ENCODE assay signal across 13 cellular contexts in genomic region chr1:147223740-147224615, GRCh38. TPM values are rescaled to one million over a fixed set of nuclear protein-coding genes. Genes with fewer than 3 reads are reported as not detected.
A peak's percentile ranks its signal among the peaks of the same experiment; 100 is the strongest.
DNase-seq lines count a peak whose midpoint lies in the region; ATAC-seq, FAIRE-seq and TF ChIP-seq lines count a peak whose summit lies in the region.
"Had no signal": no experiment of that assay in that cellular context is flagged by ENCODE, and none has a peak within 500 bp of the region (broad histone marks: within the 10 kb centered on the region; RNA-seq: fewer than 3 reads in every experiment).

No MANE protein-coding gene starts in this region.

- H3K4me1 Mint-ChIP-seq in CD8-positive, alpha-beta memory T cell: peaks cover 18 to 22% (median 21%) of the 10 kb centered on the region in 3 donors
- H3K4me1 Mint-ChIP-seq in nephron: peaks cover 20% of the 10 kb centered on the region

- H3K9me3 ChIP-seq in CD8-positive, alpha-beta memory T cell (ENCODE audit: low read length): no peaks in the 10 kb centered on the region
- H3K9me3 ChIP-seq in HUES6 (ENCODE audit: control insufficient read depth, insufficient read depth, low read depth, low read length) (no peaks in the 10 kb centered on the region), H1 (ENCODE audit: insufficient read depth in 2 of 2, low read depth in 1 of 2, low read length in 1 of 2) (no peaks in the 10 kb centered on the region)

- no peak overlapping the region for H3K56ac ChIP-seq in H1 (replicated peaks; ENCODE audit: insufficient read length, low read depth, low read length)

- POLR2A ChIA-PET in CD8-positive, alpha-beta memory T cell (lab: Charles Lee): no interaction called here
- POLR2A ChIA-PET in H1 (lab: Charles Lee; ENCODE audit: partially characterized antibody): interaction anchor here (0.7 to 4.7 kb wide), 3 partner anchors 17 to 139 kb away, joined by 3 to 19 read pairs (median 4); no protein-coding TSS in a partner anchor

- TF ChIP-seq POLR2A in H1 (IDR thresholded peaks at IDR 0.05; ENCODE audit: control extremely low read depth in 1 of 2, low read depth in 2 of 2, low read length in 2 of 2): no peak

- peaks cover 0 to 2% (median 0%) of the 10 kb centered on the region in 3 donors for H3K36me3 Mint-ChIP-seq in CD8-positive, alpha-beta memory T cell
- no peaks in the 10 kb centered on the region for H3K36me3 Mint-ChIP-seq in nephron (ENCODE audit: low read depth)

- H3K79me2 ChIP-seq in H1 (ENCODE audit: control insufficient read depth in 1 of 2, insufficient read depth in 2 of 2, low read length in 2 of 2): no peaks in the 10 kb centered on the region

- no peak overlapping the region for H2BK120ac ChIP-seq in H1 (replicated peaks; ENCODE audit: low read depth, low read length)

- no peaks in the 10 kb centered on the region for H3K79me1 ChIP-seq in H1 (ENCODE audit: low read depth, low read length)

- H3K23ac ChIP-seq in H1 (ENCODE audit: insufficient read length): no peak overlapping the region

- H3K27me3 Mint-ChIP-seq in CD8-positive, alpha-beta memory T cell: no peaks in the 10 kb centered on the region
- peaks cover 5% of the 10 kb centered on the region for H3K27me3 Mint-ChIP-seq in nephron (ENCODE audit: low read depth)
- H3K27me3 Mint-ChIP-seq: stimulated activated naive CD8-positive, alpha-beta T cell treated with anti-CD3 and anti-CD28 coated beads, Interleukin-15, amount 100 ng/mL, for 72 hours had no signal

- H3K4me2 ChIP-seq in H1 (ENCODE audit: insufficient read depth in 1 of 2, low read depth in 2 of 2, low read length in 2 of 2): peak overlapping the region; percentile 22 to 95; a peak in 2 of 4 replicates

- peaks cover 5% of the 10 kb centered on the region for H3K4me1 ChIP-seq in CD8-positive, alpha-beta memory T cell (ENCODE audit: insufficient read depth, low read length)
- H3K4me1 ChIP-seq in HUES6 (ENCODE audit: control insufficient read depth, insufficient read depth, low read length) (peaks cover 7% of the 10 kb centered on the region), H1 (replicated peaks in 1 of 4; ENCODE audit: control insufficient read depth in 3 of 4, insufficient read depth in 4 of 4, low read length in 3 of 4) (peaks cover 0 to 6% (median 4%) of the 10 kb centered on the region in 4 experiments; a peak in 4 of 7 replicates)

- H3K27ac Mint-ChIP-seq in CD8-positive, alpha-beta memory T cell: peak overlapping the region in 5 of 8 donors; percentile 12 to 68 (median 51)
- peak overlapping the region in 1 of 3 experiments; percentile 3 for H3K27ac Mint-ChIP-seq in nephron
- H3K27ac Mint-ChIP-seq: stimulated activated naive CD8-positive, alpha-beta T cell treated with anti-CD3 and anti-CD28 coated beads, Interleukin-15, amount 100 ng/mL, for 72 hours had no signal

- no peak for FAIRE-seq in H1 (lab: Jason Lieb, UNC)

- no peak overlapping the region for H2BK15ac ChIP-seq in H1 (ENCODE audit: low read length)

- no peaks in the 10 kb centered on the region for H3K9me3 Mint-ChIP-seq in CD8-positive, alpha-beta memory T cell
- H3K9me3 Mint-ChIP-seq in nephron: no peaks in the 10 kb centered on the region
- H3K9me3 Mint-ChIP-seq: stimulated activated naive CD8-positive, alpha-beta T cell treated with anti-CD3 and anti-CD28 coated beads, Interleukin-15, amount 100 ng/mL, for 72 hours had no signal

- H4K91ac ChIP-seq in H1 (replicated peaks; ENCODE audit: insufficient read length, low read length): no peak overlapping the region

- H2BK20ac ChIP-seq in H1 (ENCODE audit: low read length): no peak overlapping the region

- no peak for TF ChIP-seq RAD21 in H1 (IDR thresholded peaks at IDR 0.05 in 1 of 2, conservative IDR thresholded peaks at IDR 0.05 in 1 of 2; ENCODE audit: low read depth in 2 of 2, low read length in 2 of 2)

- no peak overlapping the region for H3K27ac ChIP-seq in CD8-positive, alpha-beta memory T cell (ENCODE audit: low read depth, low read length)
- no peak overlapping the region for H3K27ac ChIP-seq in HUES6 (ENCODE audit: low read depth, low read length)
- no peak overlapping the region for H3K27ac ChIP-seq in H1 (ENCODE audit: low read depth, low read length)
- H3K27ac ChIP-seq: brain microvascular endothelial cell had no signal

- H2BK5ac ChIP-seq in H1 (ENCODE audit: low read depth, low read length): no peak overlapping the region

- no peak overlapping the region for H3K14ac ChIP-seq in H1 (ENCODE audit: insufficient read length)

- peak overlapping the region in 6 of 7 donors; percentile 29 to 96 (median 84) for H3K4me3 Mint-ChIP-seq in CD8-positive, alpha-beta memory T cell
- peak overlapping the region; percentile 61 to 71 (median 65) for H3K4me3 Mint-ChIP-seq in nephron

- H3K18ac ChIP-seq in H1 (ENCODE audit: extremely low read depth, low read length): no peak overlapping the region

- no peak overlapping the region for H4K8ac ChIP-seq in H1 (ENCODE audit: extremely low read depth, insufficient read depth, low read length)

- no peak for TF ChIP-seq CTCF in H1 (IDR thresholded peaks at IDR 0.05; ENCODE audit: control extremely low read depth in 1 of 3, insufficient read depth in 1 of 3, low read depth in 1 of 3, low read length in 3 of 3)
- no peak for TF ChIP-seq CTCF in nephron (IDR thresholded peaks at IDR 0.05; ENCODE audit: unreplicated experiment in 3 of 3)

- 0 out of 2 replicates have a peak overlapping the region, but pooled peaks have one; percentile 52 for H2AFZ ChIP-seq in H1 (ENCODE audit: low read length)

- no peak overlapping the region for H3K4me3 ChIP-seq in CD8-positive, alpha-beta memory T cell (ENCODE audit: low read length)
- H3K4me3 ChIP-seq in HUES6 (ENCODE audit: low read depth, low read length): 0 out of 2 replicates have a peak overlapping the region, but pooled peaks have one; percentile 18
- H3K4me3 ChIP-seq in H1 (ENCODE audit: extremely low read depth in 1 of 4, insufficient read depth in 2 of 4, low read depth in 3 of 4, low read length in 4 of 4): no peak overlapping the region

- H4K5ac ChIP-seq in H1 (ENCODE audit: insufficient read length, low read depth, low read length): no peak overlapping the region

- no peaks in the 10 kb centered on the region for H4K20me1 ChIP-seq in H1 (replicated peaks in 1 of 2; ENCODE audit: control insufficient read depth in 1 of 2, insufficient read depth in 2 of 2, low read length in 2 of 2)

- H2AK5ac ChIP-seq in H1 (ENCODE audit: low read depth, low read length): no peak overlapping the region

- no peak for TF ChIP-seq EP300 in H1 (IDR thresholded peaks at IDR 0.05; ENCODE audit: borderline replicate concordance in 1 of 2, low read depth in 2 of 2, low read length in 2 of 2)

- no peaks in the 10 kb centered on the region for H3K36me3 ChIP-seq in CD8-positive, alpha-beta memory T cell (ENCODE audit: insufficient read depth, low read length)
- H3K36me3 ChIP-seq in HUES6 (ENCODE audit: control insufficient read depth, insufficient read depth, low read length): no peaks in the 10 kb centered on the region
- no peaks in the 10 kb centered on the region for H3K36me3 ChIP-seq in H1 (ENCODE audit: control insufficient read depth in 2 of 4, insufficient read depth in 4 of 4, low read length in 3 of 4)
- H3K36me3 ChIP-seq: brain microvascular endothelial cell had no signal

- WGBS in H1 (ENCODE audit: extremely low coverage in 1 of 2, insufficient coverage in 1 of 2, insufficient read length in 1 of 2, insufficient replicate concordance in 2 of 2, low coverage in 1 of 2, low lambda C conversion rate in 2 of 2, missing lambda C conversion rate in 1 of 2), 2 experiments: 83% methylated on average over 14 of the region's 14 CpGs; no CpG with 5 or more reads in 1 of the 2 experiments

- DNase-seq in CD8-positive, alpha-beta memory T cell: no peak
- DNase-seq in H1 (ENCODE audit: low read depth in 1 of 2, low spot score in 2 of 2) (no peak), NCI-H226 (no peak)
- DNase-seq in activated CD4-positive, alpha-beta T cell treated with anti-CD3 and anti-CD28 coated beads, Interleukin-2, amount 50 U/mL, for 4 hours: no peak
- DNase-seq: activated CD4-positive, alpha-beta T cell treated with anti-CD3 and anti-CD28 coated beads for 4 hours; brain microvascular endothelial cell; glutamatergic neuron; NCI-H187 treated with DMSO at 0.1 percent for 48 hours; retina; stimulated activated naive CD8-positive, alpha-beta T cell treated with anti-CD3 and anti-CD28 coated beads, Interleukin-15, amount 100 ng/mL, for 72 hours had no signal

- H3K23me2 ChIP-seq in H1 (ENCODE audit: low read depth, low read length): peaks cover 7% of the 10 kb centered on the region; the same call in 1 of the 2 replicates

- no peak overlapping the region; the same call in 1 of the 2 replicates for H2BK12ac ChIP-seq in H1 (ENCODE audit: low read depth, low read length)

- no peaks in the 10 kb centered on the region for H3K27me3 ChIP-seq in CD8-positive, alpha-beta memory T cell (ENCODE audit: insufficient read depth, low read length, poor library complexity, severe bottlenecking)
- peaks cover 15% of the 10 kb centered on the region for H3K27me3 ChIP-seq in HUES6 (ENCODE audit: control insufficient read depth, insufficient read depth, low read length)
- peaks cover 0 to 3% (median 0%) of the 10 kb centered on the region in 4 experiments; a peak in 2 of 7 replicates for H3K27me3 ChIP-seq in H1 (replicated peaks in 1 of 4; ENCODE audit: control insufficient read depth in 3 of 4, extremely low read depth in 1 of 4, insufficient read depth in 3 of 4, low read length in 3 of 4)
- H3K27me3 ChIP-seq: brain microvascular endothelial cell had no signal

- ATAC-seq in HG03025 (IDR thresholded peaks at IDR 0.05; ENCODE audit: low FRiP score, unreplicated experiment): no peak

- CTCF ChIA-PET in CD8-positive, alpha-beta memory T cell (lab: Charles Lee): interaction anchor here (1.1 to 3.1 kb wide), 3 partner anchors 19 to 51 kb away, joined by 3 to 16 read pairs (median 8); partner anchors contain the start of gene CHD1L
- CTCF ChIA-PET in H1 (lab: Charles Lee; ENCODE audit: partially characterized antibody): interaction anchor here (1.2 to 2.5 kb wide), 4 partner anchors 8 to 51 kb away, joined by 3 to 10 read pairs (median 7); partner anchors contain the start of gene CHD1L

- H3K9ac ChIP-seq in HUES6 (ENCODE audit: low read length) (no peak overlapping the region), H1 (replicated peaks in 1 of 4; ENCODE audit: extremely low read depth in 1 of 4, low read depth in 3 of 4, low read length in 3 of 4) (peak overlapping the region in 1 of 4 experiments; percentile 30; a peak in 1 of 7 replicates)

- H3K4ac ChIP-seq in H1 (replicated peaks; ENCODE audit: insufficient read length, low read depth, low read length): no peak overlapping the region

RNA-seq across cellular contexts. Expression of gene FMO5, which starts 1.2 kb away (rescaled TPM):
- under 1 TPM; 0.31 to 0.35 TPM for total RNA-seq in CD8-positive, alpha-beta memory T cell
- 1.2 TPM for polyA plus RNA-seq in CD8-positive, alpha-beta memory T cell
- 0.34 TPM in 2 replicates for total RNA-seq in H1 (2021; fragmentation: NEBNext Ultra II Directional; extraction: Animal tissue kit (Norgen Biotek cat#: 25700))
- polyA plus RNA-seq in H1 (2011; rRNA removed): 0.16 and 0.27 TPM in 2 replicates
- polyA plus RNA-seq in H1 (2011; cell fraction: cytosol; rRNA removed): 0.23 TPM
- polyA plus RNA-seq in H1 (2011; cell fraction: nucleus; rRNA removed): 0.16 TPM
- 0.48 to 0.80 TPM (median 0.63 TPM) in 4 replicates for polyA plus RNA-seq in H1 (2012, experiment 1 of 2)
- polyA plus RNA-seq in H1 (2012, experiment 2 of 2): not detected
- 0.47 TPM for polyA plus RNA-seq in H1 (2013, experiment 1 of 2)
- polyA plus RNA-seq in H1 (2013, experiment 2 of 2): 0.61 TPM
- 0.10 and 0.25 TPM in 2 replicates for polyA minus RNA-seq in H1 (2011; rRNA and poly(A)+ RNA removed)
- polyA minus RNA-seq in H1 (2011; cell fraction: cytosol; rRNA and poly(A)+ RNA removed): not detected
- polyA minus RNA-seq in H1 (2011; cell fraction: nucleus; rRNA and poly(A)+ RNA removed): 0.70 TPM

RNA-seq across cellular contexts. Expression of gene CHD1L, which starts 18.5 kb away (rescaled TPM):
- total RNA-seq in CD8-positive, alpha-beta memory T cell: 10 to 100 TPM; 51.2 to 52.8 TPM
- polyA plus RNA-seq in CD8-positive, alpha-beta memory T cell: 21.2 TPM
- total RNA-seq in H1 (2021; fragmentation: NEBNext Ultra II Directional; extraction: Animal tissue kit (Norgen Biotek cat#: 25700)): 49.9 and 51.2 TPM in 2 replicates
- polyA plus RNA-seq in H1 (2011; rRNA removed): 12.4 and 20.2 TPM in 2 replicates
- 29.8 TPM for polyA plus RNA-seq in H1 (2011; cell fraction: cytosol; rRNA removed)
- polyA plus RNA-seq in H1 (2011; cell fraction: nucleus; rRNA removed): 17.5 TPM
- 33.4 to 39.8 TPM (median 35.2 TPM) in 4 replicates for polyA plus RNA-seq in H1 (2012, experiment 1 of 2)
- 7.6 TPM for polyA plus RNA-seq in H1 (2012, experiment 2 of 2)
- polyA plus RNA-seq in H1 (2013, experiment 1 of 2): 34.2 TPM
- polyA plus RNA-seq in H1 (2013, experiment 2 of 2): 34.1 TPM
- 23.2 and 26.2 TPM in 2 replicates for polyA minus RNA-seq in H1 (2011; rRNA and poly(A)+ RNA removed)
- 20.2 TPM for polyA minus RNA-seq in H1 (2011; cell fraction: cytosol; rRNA and poly(A)+ RNA removed)
- polyA minus RNA-seq in H1 (2011; cell fraction: nucleus; rRNA and poly(A)+ RNA removed): 25.1 TPM

RNA-seq across cellular contexts. Expression of gene PRKAB2, which starts 51.7 kb away (rescaled TPM):
- total RNA-seq in CD8-positive, alpha-beta memory T cell: 1 to 10 TPM; 7.3 to 8.5 TPM
- 2.2 TPM for polyA plus RNA-seq in CD8-positive, alpha-beta memory T cell
- 18.9 and 19.8 TPM in 2 replicates for total RNA-seq in H1 (2021; fragmentation: NEBNext Ultra II Directional; extraction: Animal tissue kit (Norgen Biotek cat#: 25700))
- polyA plus RNA-seq in H1 (2011; rRNA removed): 12.1 and 15.0 TPM in 2 replicates
- 18.9 TPM for polyA plus RNA-seq in H1 (2011; cell fraction: cytosol; rRNA removed)
- polyA plus RNA-seq in H1 (2011; cell fraction: nucleus; rRNA removed): 13.5 TPM
- 9.6 to 15.3 TPM (median 11.8 TPM) in 4 replicates for polyA plus RNA-seq in H1 (2012, experiment 1 of 2)
- polyA plus RNA-seq in H1 (2012, experiment 2 of 2): 1.6 TPM
- polyA plus RNA-seq in H1 (2013, experiment 1 of 2): 18.5 TPM
- polyA plus RNA-seq in H1 (2013, experiment 2 of 2): 17.8 TPM
- polyA minus RNA-seq in H1 (2011; rRNA and poly(A)+ RNA removed): 22.4 and 29.7 TPM in 2 replicates
- polyA minus RNA-seq in H1 (2011; cell fraction: cytosol; rRNA and poly(A)+ RNA removed): 18.9 TPM
- polyA minus RNA-seq in H1 (2011; cell fraction: nucleus; rRNA and poly(A)+ RNA removed): 19.2 TPM
